Comparison of ENCODE assay signal across 1 cellular context in genomic region chr2:222445226-222445625, GRCh38.
TF ChIP-seq lines count a peak whose summit lies in the region.

No MANE protein-coding gene starts in this region.

TF ChIP-seq in H1, 55 proteins besides CTCF, POLR2A, EP300 and RAD21 (continued from another document):
- TF ChIP-seq CHD7 (IDR thresholded peaks at IDR 0.05; ENCODE audit: insufficient replicate concordance, low read length) (no peak), ASH2L (IDR thresholded peaks at IDR 0.05; ENCODE audit: low read length) (no peak), CBX8 (IDR thresholded peaks at IDR 0.05; ENCODE audit: borderline replicate concordance, low read depth, low read length) (no peak), ZNF274 (IDR thresholded peaks at IDR 0.05; ENCODE audit: borderline replicate concordance, extremely low read depth, low read length) (no peak), RFX5 (IDR thresholded peaks at IDR 0.05; ENCODE audit: borderline replicate concordance, low read depth, low read length) (no peak), E2F6 (IDR thresholded peaks at IDR 0.05) (no peak), PHF8 (conservative IDR thresholded peaks at IDR 0.05; ENCODE audit: low read depth, low read length) (no peak), SUZ12 (IDR thresholded peaks at IDR 0.05; ENCODE audit: low read length) (no peak), MAFK (IDR thresholded peaks at IDR 0.05; ENCODE audit: low read depth, low read length) (peak; percentile 35; the same call in 1 of the 2 replicates), BACH1 (IDR thresholded peaks at IDR 0.05; ENCODE audit: low read length) (peak; percentile 10; the same call in 1 of the 2 replicates), NRF1 (IDR thresholded peaks at IDR 0.05; ENCODE audit: low read depth, low read length) (no peak), POLR2AphosphoS5 (IDR thresholded peaks at IDR 0.05; ENCODE audit: low read depth, low read length) (no peak), GTF2F1 (IDR thresholded peaks at IDR 0.05; ENCODE audit: borderline replicate concordance, low read depth, low read length) (no peak), SP4 (IDR thresholded peaks at IDR 0.05; ENCODE audit: low read length) (no peak), SIX5 (IDR thresholded peaks at IDR 0.05; ENCODE audit: low read depth, low read length) (no peak), TAF7 (optimal IDR thresholded peaks at IDR 0.05; ENCODE audit: borderline replicate concordance, low read depth, low read length) (no peak), RXRA (IDR thresholded peaks at IDR 0.05; ENCODE audit: insufficient read depth, low read depth, low read length) (no peak), MAX (IDR thresholded peaks at IDR 0.05) (no peak), KDM1A (IDR thresholded peaks at IDR 0.05; ENCODE audit: borderline replicate concordance, low read length) (no peak)
